In genomic region chr2:219551412-219551811, GRCh38 we compare ENCODE assay signal across 9 cellular contexts. TPM values are rescaled to one million over a fixed set of nuclear protein-coding genes. Genes with fewer than 3 reads are reported as not detected.
A peak's percentile ranks its signal among the peaks of the same experiment; 100 is the strongest.
DNase-seq lines count a peak whose midpoint lies in the region; ATAC-seq and TF ChIP-seq lines count a peak whose summit lies in the region.
"Had no signal": no experiment of that assay in that cellular context is flagged by ENCODE, and none has a peak within 500 bp of the region (broad histone marks: within the 10 kb centered on the region; RNA-seq: fewer than 3 reads in every experiment).

No MANE protein-coding gene starts in this region.

- H3K4me3 Mint-ChIP-seq in CD14-positive monocyte = peak overlapping the region in 1 of 2 donors; percentile 81

- H3K9me2 ChIP-seq in PC-3 (replicated peaks; ENCODE audit: low read length) = no peaks in the 10 kb centered on the region

- peak overlapping the region; percentile 96 for H3K9ac ChIP-seq in ES-I3 (ENCODE audit: low read depth, low read length)
- no peak overlapping the region for H3K9ac ChIP-seq in PC-3 (ENCODE audit: low read length)

- no peaks in the 10 kb centered on the region for H3K36me3 ChIP-seq in ES-I3 (ENCODE audit: insufficient read depth, low read length)
- no peaks in the 10 kb centered on the region for H3K36me3 ChIP-seq in PC-3 (ENCODE audit: low read depth, low read length)
- H3K36me3 ChIP-seq in esophagus squamous epithelium = peaks cover 0 to 4% (median 0%) of the 10 kb centered on the region in 3 donors

- no peaks in the 10 kb centered on the region for H3K9me3 ChIP-seq in ES-I3 (ENCODE audit: control insufficient read depth, insufficient read depth, low read length)
- no peaks in the 10 kb centered on the region for H3K9me3 ChIP-seq in PC-3 (ENCODE audit: low read length)
- no peaks in the 10 kb centered on the region for H3K9me3 ChIP-seq in esophagus squamous epithelium

- CTCF ChIA-PET in PC-3 (lab: Charles Lee) = interaction anchor here (0.6 kb wide), 2 partner anchors 8 to 149 kb away, joined by 3 read pairs; no protein-coding TSS in a partner anchor

- WGBS in esophagus squamous epithelium, 2 donors = 0 to 20% methylated on average over 1 of the region's 23 CpGs

- peaks cover 6% of the 10 kb centered on the region; the same call in 1 of the 2 replicates for H3K4me1 ChIP-seq in ES-I3 (ENCODE audit: insufficient read depth, low read length)
- H3K4me1 ChIP-seq in PC-3 (ENCODE audit: insufficient read depth, low read length) = peaks cover 9% of the 10 kb centered on the region
- peaks cover 17 to 25% (median 18%) of the 10 kb centered on the region in 3 donors for H3K4me1 ChIP-seq in esophagus squamous epithelium

- ATAC-seq in PC-3 (peak; percentile 28), HG03135 (IDR thresholded peaks at IDR 0.05; ENCODE audit: unreplicated experiment) (no peak)

- H3K4me3 ChIP-seq in PC-3 (ENCODE audit: low read length) (peak overlapping the region; percentile 72), fibroblast of mammary gland (ENCODE audit: control insufficient read depth, low read depth, low read length) (peak overlapping the region; percentile 55), esophagus squamous epithelium (peak overlapping the region in 2 of 4 donors; percentile 60 to 81)

- TF ChIP-seq POLR2A in esophagus squamous epithelium (IDR thresholded peaks at IDR 0.05) = no peak

- no peaks in the 10 kb centered on the region for H3F3A ChIP-seq in PC-3 (ENCODE audit: low read length, unreplicated experiment)

- no peaks in the 10 kb centered on the region for H4K20me1 ChIP-seq in PC-3 (ENCODE audit: low read length)

- peaks cover 0 to 9% (median 3%) of the 10 kb centered on the region in 7 donors for H3K9me3 Mint-ChIP-seq in CD14-positive monocyte
- H3K9me3 Mint-ChIP-seq: dendritic cell treated with granulocyte-macrophage colony-stimulating factor and Interleukin-4, amounts not matched to agents 40 ng/mL and 50 ng/mL, for 4 days had no signal

- peaks cover 0 to 3% of the 10 kb centered on the region in 2 donors for H3K36me3 Mint-ChIP-seq in CD14-positive monocyte

- H3K4me2 ChIP-seq in PC-3 (ENCODE audit: low read length) = peak overlapping the region; percentile 93

- DNase-seq in PC-3 (peak; percentile 33), fibroblast of mammary gland (ENCODE audit: low read depth) (peak; percentile 55), renal cortical epithelial cell (ENCODE audit: low read depth) (peak; percentile 55), CD14-positive monocyte (ENCODE audit: low spot score) (no peak), NK-92 (lab: John Stamatoyannopoulos, UW; ENCODE audit: unreplicated experiment) (no peak), esophagus squamous epithelium (lab: John Stamatoyannopoulos, UW) (no peak)

- POLR2A ChIA-PET in PC-3 (lab: Charles Lee; ENCODE audit: unreplicated experiment) = interaction anchor here (0.6 kb wide), 1 partner anchor 11 kb away, joined by 3 read pairs; no protein-coding TSS in a partner anchor

- H3K4me1 Mint-ChIP-seq in CD14-positive monocyte = peaks cover 8% of the 10 kb centered on the region

- H3K79me2 ChIP-seq in PC-3 (ENCODE audit: low read length) = no peaks in the 10 kb centered on the region

- BruUV-seq in PC-3 (replicated peaks; lab: Mats Ljungman, UMichigan) = no TSS peak

- TF ChIP-seq CTCF in PC-3 (conservative IDR thresholded peaks at IDR 0.05; ENCODE audit: low read depth, low read length) = no peak
- no peak for TF ChIP-seq CTCF in fibroblast of mammary gland (conservative IDR thresholded peaks at IDR 0.05; ENCODE audit: control insufficient read depth, insufficient read depth, low read depth, low read length)
- TF ChIP-seq CTCF in CD14-positive monocyte (IDR thresholded peaks at IDR 0.05) = no peak
- TF ChIP-seq CTCF in esophagus squamous epithelium (IDR thresholded peaks at IDR 0.05) = no peak

- no peak overlapping the region for H3K27ac Mint-ChIP-seq in CD14-positive monocyte
- H3K27ac Mint-ChIP-seq: dendritic cell treated with granulocyte-macrophage colony-stimulating factor and Interleukin-4, amounts not matched to agents 40 ng/mL and 50 ng/mL, for 4 days had no signal

- H3K27ac ChIP-seq in PC-3 (ENCODE audit: low read length) (no peak overlapping the region), esophagus squamous epithelium (peak overlapping the region in 1 of 4 donors; percentile 54)

- intact Hi-C loops in PC-3 (cut with micrococcal nuclease) (no loop called here), CD14-positive monocyte (cut with micrococcal nuclease) (loop anchor here (5.0 kb wide), 1 partner anchor 46 kb away; the partner anchor contains the start of gene STK11IP (in 2 of the 2)), esophagus squamous epithelium (cut with DNase I) (no loop called here)

- H3K27me3 ChIP-seq in PC-3 (ENCODE audit: low read length) = no peaks in the 10 kb centered on the region
- H3K27me3 ChIP-seq in esophagus squamous epithelium = peaks cover 0 to 66% (median 3%) of the 10 kb centered on the region in 4 donors

- H3K27me3 Mint-ChIP-seq in CD14-positive monocyte (ENCODE audit: low read depth in 3 of 3) = peaks cover 36 to 62% (median 46%) of the 10 kb centered on the region in 3 donors

- peak overlapping the region; percentile 86; the same call in 1 of the 2 replicates for H2AFZ ChIP-seq in PC-3 (ENCODE audit: low read length)

RNA-seq across cellular contexts. Expression of gene TMEM198, which starts 7.6 kb away (rescaled TPM):
- total RNA-seq in PC-3 (2014; rRNA removed) (1.1 and 5.2 TPM in 2 replicates), renal cortical epithelial cell (1.6 and 2.2 TPM in 2 replicates), esophagus squamous epithelium (under 1 TPM; 0.62 to 0.87 (median 0.78) TPM)
- not detected for polyA plus RNA-seq in CD14-positive monocyte

RNA-seq across cellular contexts. Expression of gene CHPF, which starts 7.8 kb away (rescaled TPM):
- total RNA-seq in PC-3 (2014; rRNA removed) (139 and 210 TPM in 2 replicates), renal cortical epithelial cell (73.8 and 136 TPM in 2 replicates), esophagus squamous epithelium (10 to 100 TPM; 40.4 to 56.6 (median 52.6) TPM)
- polyA plus RNA-seq in CD14-positive monocyte = under 1 TPM; 0.09 to 0.32 TPM

RNA-seq across cellular contexts. Expression of gene OBSL1, which starts 19.9 kb away (rescaled TPM):
- total RNA-seq in PC-3 (2014; rRNA removed) = 122 and 148 TPM in 2 replicates
- total RNA-seq in renal cortical epithelial cell = 20.8 and 145 TPM in 2 replicates
- polyA plus RNA-seq in CD14-positive monocyte = not detected
- 10 to 100 TPM in 3 of 4 donors, 1 to 10 TPM in 1; 7.0 to 38.9 (median 16.0) TPM for total RNA-seq in esophagus squamous epithelium

RNA-seq across cellular contexts. Expression of gene INHA, which starts 20.7 kb away (rescaled TPM):
- total RNA-seq in PC-3 (2014; rRNA removed) = 1.3 and 1.5 TPM in 2 replicates
- 0.70 TPM in 1 of 2 replicates, not detected in the other for total RNA-seq in renal cortical epithelial cell
- polyA plus RNA-seq in CD14-positive monocyte = not detected
- not detected for total RNA-seq in esophagus squamous epithelium

RNA-seq across cellular contexts. Expression of gene ASIC4, which starts 37.1 kb away (rescaled TPM):
- total RNA-seq in PC-3 (2014; rRNA removed) = 0.11 TPM in 1 of 2 replicates, not detected in the other
- total RNA-seq in renal cortical epithelial cell = not detected in 2 replicates
- polyA plus RNA-seq in CD14-positive monocyte = not detected
- not detected for total RNA-seq in esophagus squamous epithelium

Comparison
In these comparisons a context has a peak if more than half of its experiments do, and no peak if none do; other contexts are left out.
1. DNase-seq: peak in PC-3 (single experiment), fibroblast of mammary gland (single experiment) and renal cortical epithelial cell (single experiment); none in CD14-positive monocyte (single experiment), NK-92 (single experiment) and esophagus squamous epithelium (single experiment).
2. intact Hi-C loops: an anchor here in CD14-positive monocyte (5.0 kb wide); none called in PC-3 and esophagus squamous epithelium.